In the genomic region with DNA sequence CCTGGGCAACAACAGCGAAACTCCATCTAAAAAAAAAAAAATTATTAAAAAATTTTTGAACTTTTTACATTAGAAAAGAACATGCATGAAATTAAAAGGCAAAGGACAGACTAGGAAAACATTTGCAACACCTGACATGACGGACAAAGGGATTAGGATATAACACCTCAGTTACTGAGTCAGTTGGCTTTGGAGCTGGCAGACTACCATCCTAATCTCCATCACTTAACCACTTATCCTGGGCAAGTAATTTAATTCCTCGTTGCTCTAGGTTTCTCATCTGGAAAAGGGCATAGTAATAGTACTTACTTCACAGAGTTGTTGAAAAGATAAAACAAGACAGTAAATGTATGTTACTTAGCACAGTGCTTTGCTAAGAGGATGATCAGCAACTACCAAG, we compare ENCODE assay signal across 23 cellular contexts.
"Had no signal": no experiment of that assay in that cellular context is flagged by ENCODE, and none has a peak within 500 bp of the region (broad histone marks: within the 10 kb centered on the region; RNA-seq: fewer than 3 reads in every experiment).

No MANE protein-coding gene starts in this region.

- H3K4me1 ChIP-seq: SJSA1 had no signal

- H3K9me3 ChIP-seq: MG63, SJSA1, SK-N-SH had no signal

- DNase-seq: IMR-90, Karpas-422, KG1, MG63, NCI-H1092 treated with DMSO at 0.1 percent for 48 hours, NCI-H1436, NCI-H1694, NCI-H187 treated with DMSO at 0.1 percent for 48 hours, NCI-H2029 treated with DMSO at 0.1 percent for 48 hours, NCI-H2171, NCI-H226, NCI-H446, NCI-H510A, NCI-H526 treated with DMSO at 0.1 percent for 48 hours, NCI-H748 treated with DMSO at 0.1 percent for 48 hours, Right ventricle myocardium superior, RPMI8226, SIG-M5, SK-N-SH, SW 1271, T-cell had no signal

- H3K27ac ChIP-seq: SJSA1 had no signal

- H3K4me2 ChIP-seq: SK-N-SH had no signal

- H3K4me3 ChIP-seq: MG63, SJSA1 had no signal

- ATAC-seq: HepG2, T-cell had no signal

- H3K27me3 ChIP-seq: MG63, SJSA1 had no signal
